In the genomic region with DNA sequence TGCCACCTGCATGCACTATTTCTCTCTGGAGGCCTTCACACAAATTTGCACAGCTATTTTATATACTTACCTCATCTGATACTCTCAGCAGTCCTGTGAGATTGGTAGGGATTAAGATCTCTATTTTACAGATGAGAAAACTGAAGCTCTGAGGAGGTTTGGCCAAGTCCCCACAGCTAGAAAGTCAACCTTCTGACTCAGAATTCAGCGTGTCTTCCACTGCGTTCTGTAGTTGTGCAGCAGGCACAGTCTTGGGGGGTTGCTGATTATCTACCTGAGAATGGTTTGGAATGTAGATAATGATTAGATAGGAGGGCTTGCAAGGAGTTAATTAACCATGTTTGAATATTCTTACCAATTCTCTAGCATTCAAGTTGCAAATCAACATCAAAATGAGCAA, we compare ENCODE assay signal across 15 cellular contexts. TPM values are rescaled to one million over a fixed set of nuclear protein-coding genes. Genes with fewer than 3 reads are reported as not detected.
DNase-seq lines count a peak whose midpoint lies in the region; ATAC-seq and TF ChIP-seq lines count a peak whose summit lies in the region.
"Had no signal": no experiment of that assay in that cellular context is flagged by ENCODE, and none has a peak within 500 bp of the region (broad histone marks: within the 10 kb centered on the region; RNA-seq: fewer than 3 reads in every experiment).

No MANE protein-coding gene starts in this region.

- no peaks in the 10 kb centered on the region for H3K27me3 ChIP-seq in upper lobe of right lung
- H3K27me3 ChIP-seq: cardiac muscle cell, testis had no signal

- peak overlapping the region; percentile 84 for H3K4me3 Mint-ChIP-seq in activated naive CD4-positive, alpha-beta T cell treated with anti-CD3 and anti-CD28 coated beads, Interleukin-2, amount 10 ng/mL, durations not matched to agents 7 days and 5 days
- H3K4me3 Mint-ChIP-seq in activated B cell treated with CpG ODN at 0.5 μM for 24 hours: peak overlapping the region; percentile 59
- peak overlapping the region; percentile 79 to 99 (median 82) for H3K4me3 Mint-ChIP-seq in immature natural killer cell
- H3K4me3 Mint-ChIP-seq in WTC11: no peak overlapping the region

- POLR2A ChIA-PET in activated B cell treated with CpG ODN at 0.5 μM for 24 hours (lab: Charles Lee) (interaction anchor here (0.6 to 7.4 kb wide), 9 partner anchors 14 to 158 kb away, joined by 3 to 192 read pairs (median 8); a partner anchor contains a TSS), WTC11 (lab: Charles Lee) (no interaction called here)

- H3K36me3 ChIP-seq in upper lobe of right lung: no peaks in the 10 kb centered on the region
- H3K36me3 ChIP-seq: cardiac muscle cell had no signal

- no peaks in the 10 kb centered on the region for H3K9me3 ChIP-seq in upper lobe of right lung
- H3K9me3 ChIP-seq: testis had no signal

- no peak overlapping the region for H3K4me3 ChIP-seq in upper lobe of right lung
- H3K4me3 ChIP-seq: cardiac muscle cell, GM23248, testis had no signal

- no peak for DNase-seq in activated naive CD4-positive, alpha-beta T cell treated with anti-CD3 and anti-CD28 coated beads, Interleukin-2, amount 10 ng/mL, durations not matched to agents 7 days and 5 days
- no peak for DNase-seq in activated naive CD4-positive, alpha-beta T cell treated with Interleukin-2 at 50 U/mL for 16 hours
- DNase-seq in activated B cell treated with CpG ODN at 0.5 μM for 24 hours: no peak
- DNase-seq in immature natural killer cell: no peak
- no peak for DNase-seq in upper lobe of right lung
- DNase-seq in WTC11 (ENCODE audit: low spot score): no peak
- DNase-seq in head of caudate nucleus: no peak
- no peak for DNase-seq in hypothalamus (lab: John Stamatoyannopoulos, UW)
- DNase-seq: activated CD4-positive, alpha-beta T cell treated with anti-CD3 and anti-CD28 coated beads, Interleukin-2, amount 50 U/mL, for 1 hour; effector CD8-positive, alpha-beta T cell; GM23248; left colon; NCI-H748 treated with DMSO at 0.1 percent for 48 hours; testis had no signal

- peaks cover 13% of the 10 kb centered on the region for H3K4me1 ChIP-seq in upper lobe of right lung

- H3K27me3 Mint-ChIP-seq in activated naive CD4-positive, alpha-beta T cell treated with anti-CD3 and anti-CD28 coated beads, Interleukin-2, amount 10 ng/mL, durations not matched to agents 7 days and 5 days: no peaks in the 10 kb centered on the region
- no peaks in the 10 kb centered on the region for H3K27me3 Mint-ChIP-seq in activated B cell treated with CpG ODN at 0.5 μM for 24 hours
- peaks cover 10 to 16% (median 11%) of the 10 kb centered on the region in 3 donors for H3K27me3 Mint-ChIP-seq in immature natural killer cell (ENCODE audit: low read depth in 3 of 3)
- peaks cover 15% of the 10 kb centered on the region for H3K27me3 Mint-ChIP-seq in WTC11 (ENCODE audit: low read depth)

- TF ChIP-seq CTCF in activated B cell treated with CpG ODN at 0.5 μM for 24 hours (IDR thresholded peaks at IDR 0.05) (no peak), upper lobe of right lung (IDR thresholded peaks at IDR 0.05) (no peak), WTC11 (IDR thresholded peaks at IDR 0.05) (no peak)

- no peaks in the 10 kb centered on the region for H3K9me3 Mint-ChIP-seq in activated naive CD4-positive, alpha-beta T cell treated with anti-CD3 and anti-CD28 coated beads, Interleukin-2, amount 10 ng/mL, durations not matched to agents 7 days and 5 days
- H3K9me3 Mint-ChIP-seq in activated B cell treated with CpG ODN at 0.5 μM for 24 hours: no peaks in the 10 kb centered on the region
- H3K9me3 Mint-ChIP-seq in immature natural killer cell: no peaks in the 10 kb centered on the region
- peaks cover 4% of the 10 kb centered on the region for H3K9me3 Mint-ChIP-seq in WTC11

- CTCF ChIA-PET in activated naive CD4-positive, alpha-beta T cell treated with anti-CD3 and anti-CD28 coated beads, Interleukin-2, amount 10 ng/mL, durations not matched to agents 7 days and 5 days (lab: Charles Lee): interaction anchor here (0.6 to 4.9 kb wide), 8 partner anchors 9 to 128 kb away, joined by 3 to 63 read pairs (median 4); no protein-coding TSS in a partner anchor
- CTCF ChIA-PET in activated B cell treated with CpG ODN at 0.5 μM for 24 hours (lab: Charles Lee): interaction anchor here (1.0 to 1.7 kb wide), 3 partner anchors 18 to 141 kb away, joined by 4 to 5 read pairs (median 5); no protein-coding TSS in a partner anchor
- CTCF ChIA-PET in WTC11 (lab: Charles Lee): interaction anchor here (0.5 to 1.2 kb wide), 3 partner anchors 18 to 425 kb away, joined by 3 to 4 read pairs (median 3); no protein-coding TSS in a partner anchor

- H3K27ac ChIP-seq in upper lobe of right lung: peak overlapping the region; percentile 7
- H3K27ac ChIP-seq: cardiac muscle cell, GM23248, testis had no signal

- peak overlapping the region; percentile 94 for H3K27ac Mint-ChIP-seq in activated naive CD4-positive, alpha-beta T cell treated with anti-CD3 and anti-CD28 coated beads, Interleukin-2, amount 10 ng/mL, durations not matched to agents 7 days and 5 days
- H3K27ac Mint-ChIP-seq in activated B cell treated with CpG ODN at 0.5 μM for 24 hours (peak overlapping the region; percentile 80), immature natural killer cell (peak overlapping the region; percentile 84 to 100 (median 92)), WTC11 (no peak overlapping the region)

- ATAC-seq in activated B cell treated with CpG ODN at 0.5 μM for 24 hours (ENCODE audit: low read depth): no peak
- no peak for ATAC-seq in upper lobe of right lung
- no peak for ATAC-seq in WTC11
- ATAC-seq: left colon had no signal

- H3K36me3 Mint-ChIP-seq in activated naive CD4-positive, alpha-beta T cell treated with anti-CD3 and anti-CD28 coated beads, Interleukin-2, amount 10 ng/mL, durations not matched to agents 7 days and 5 days: peaks cover 62% of the 10 kb centered on the region
- peaks cover 14% of the 10 kb centered on the region for H3K36me3 Mint-ChIP-seq in activated B cell treated with CpG ODN at 0.5 μM for 24 hours (ENCODE audit: low read depth)
- H3K36me3 Mint-ChIP-seq in immature natural killer cell: peaks cover 11 to 20% (median 16%) of the 10 kb centered on the region in 3 donors
- H3K36me3 Mint-ChIP-seq in WTC11: peaks cover 3% of the 10 kb centered on the region; the same call in 1 of the 2 replicates

- intact Hi-C loops in activated B cell treated with CpG ODN at 0.5 μM for 24 hours (cut with micrococcal nuclease): loop anchor here (10.0 kb wide), 1 partner anchor 1615 kb away; a partner anchor contains a TSS
- intact Hi-C loops in upper lobe of right lung (cut with DNase I): loop anchor here (5.0 kb wide), 1 partner anchor 127 kb away; no protein-coding TSS in a partner anchor
- intact Hi-C loops in head of caudate nucleus (cut with DNase I): loop anchor here (10.0 kb wide), 2 partner anchors 65 to 125 kb away; no protein-coding TSS in a partner anchor

- peaks cover 85% of the 10 kb centered on the region for H3K4me1 Mint-ChIP-seq in activated naive CD4-positive, alpha-beta T cell treated with anti-CD3 and anti-CD28 coated beads, Interleukin-2, amount 10 ng/mL, durations not matched to agents 7 days and 5 days
- peaks cover 94% of the 10 kb centered on the region for H3K4me1 Mint-ChIP-seq in activated B cell treated with CpG ODN at 0.5 μM for 24 hours
- H3K4me1 Mint-ChIP-seq in immature natural killer cell: peaks cover 62 to 76% of the 10 kb centered on the region in 2 donors
- H3K4me1 Mint-ChIP-seq in WTC11: peaks cover 80% of the 10 kb centered on the region

TF ChIP-seq in WTC11, 78 proteins besides CTCF, POLR2A, EP300 and RAD21:
- TF ChIP-seq, protein P1, sequence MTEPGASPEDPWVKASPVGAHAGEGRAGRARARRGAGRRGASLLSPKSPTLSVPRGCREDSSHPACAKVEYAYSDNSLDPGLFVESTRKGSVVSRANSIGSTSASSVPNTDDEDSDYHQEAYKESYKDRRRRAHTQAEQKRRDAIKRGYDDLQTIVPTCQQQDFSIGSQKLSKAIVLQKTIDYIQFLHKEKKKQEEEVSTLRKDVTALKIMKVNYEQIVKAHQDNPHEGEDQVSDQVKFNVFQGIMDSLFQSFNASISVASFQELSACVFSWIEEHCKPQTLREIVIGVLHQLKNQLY (CRISPR knock-in tag; IDR thresholded peaks at IDR 0.05): no peak
- TF ChIP-seq ZNF671 (CRISPR knock-in tag; IDR thresholded peaks at IDR 0.05) (no peak), FOXJ3 (CRISPR knock-in tag; IDR thresholded peaks at IDR 0.05; ENCODE audit: borderline replicate concordance) (no peak), CREB1 (CRISPR knock-in tag; IDR thresholded peaks at IDR 0.05) (no peak)
- TF ChIP-seq, protein P2, sequence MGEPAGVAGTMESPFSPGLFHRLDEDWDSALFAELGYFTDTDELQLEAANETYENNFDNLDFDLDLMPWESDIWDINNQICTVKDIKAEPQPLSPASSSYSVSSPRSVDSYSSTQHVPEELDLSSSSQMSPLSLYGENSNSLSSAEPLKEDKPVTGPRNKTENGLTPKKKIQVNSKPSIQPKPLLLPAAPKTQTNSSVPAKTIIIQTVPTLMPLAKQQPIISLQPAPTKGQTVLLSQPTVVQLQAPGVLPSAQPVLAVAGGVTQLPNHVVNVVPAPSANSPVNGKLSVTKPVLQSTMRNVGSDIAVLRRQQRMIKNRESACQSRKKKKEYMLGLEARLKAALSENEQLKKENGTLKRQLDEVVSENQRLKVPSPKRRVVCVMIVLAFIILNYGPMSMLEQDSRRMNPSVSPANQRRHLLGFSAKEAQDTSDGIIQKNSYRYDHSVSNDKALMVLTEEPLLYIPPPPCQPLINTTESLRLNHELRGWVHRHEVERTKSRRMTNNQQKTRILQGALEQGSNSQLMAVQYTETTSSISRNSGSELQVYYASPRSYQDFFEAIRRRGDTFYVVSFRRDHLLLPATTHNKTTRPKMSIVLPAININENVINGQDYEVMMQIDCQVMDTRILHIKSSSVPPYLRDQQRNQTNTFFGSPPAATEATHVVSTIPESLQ (CRISPR knock-in tag; IDR thresholded peaks at IDR 0.05): no peak
- TF ChIP-seq, protein P3, sequence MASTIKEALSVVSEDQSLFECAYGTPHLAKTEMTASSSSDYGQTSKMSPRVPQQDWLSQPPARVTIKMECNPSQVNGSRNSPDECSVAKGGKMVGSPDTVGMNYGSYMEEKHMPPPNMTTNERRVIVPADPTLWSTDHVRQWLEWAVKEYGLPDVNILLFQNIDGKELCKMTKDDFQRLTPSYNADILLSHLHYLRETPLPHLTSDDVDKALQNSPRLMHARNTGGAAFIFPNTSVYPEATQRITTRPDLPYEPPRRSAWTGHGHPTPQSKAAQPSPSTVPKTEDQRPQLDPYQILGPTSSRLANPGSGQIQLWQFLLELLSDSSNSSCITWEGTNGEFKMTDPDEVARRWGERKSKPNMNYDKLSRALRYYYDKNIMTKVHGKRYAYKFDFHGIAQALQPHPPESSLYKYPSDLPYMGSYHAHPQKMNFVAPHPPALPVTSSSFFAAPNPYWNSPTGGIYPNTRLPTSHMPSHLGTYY (CRISPR knock-in tag; IDR thresholded peaks at IDR 0.05): no peak

RNA-seq across cellular contexts. Expression of a gene that starts 2.5 kb away (rescaled TPM):
- total RNA-seq in activated B cell treated with CpG ODN at 0.5 μM for 24 hours (159 and 180 TPM in 2 replicates), upper lobe of right lung (48.3 TPM), WTC11 (2021) (78.1 to 87.1 TPM (median 78.1 TPM) in 3 replicates)
- 100 to 1,000 TPM; 125 to 281 (median 189) TPM for polyA plus RNA-seq in immature natural killer cell
